17 cellular contexts compared by ENCODE assay signal in the genomic region with DNA sequence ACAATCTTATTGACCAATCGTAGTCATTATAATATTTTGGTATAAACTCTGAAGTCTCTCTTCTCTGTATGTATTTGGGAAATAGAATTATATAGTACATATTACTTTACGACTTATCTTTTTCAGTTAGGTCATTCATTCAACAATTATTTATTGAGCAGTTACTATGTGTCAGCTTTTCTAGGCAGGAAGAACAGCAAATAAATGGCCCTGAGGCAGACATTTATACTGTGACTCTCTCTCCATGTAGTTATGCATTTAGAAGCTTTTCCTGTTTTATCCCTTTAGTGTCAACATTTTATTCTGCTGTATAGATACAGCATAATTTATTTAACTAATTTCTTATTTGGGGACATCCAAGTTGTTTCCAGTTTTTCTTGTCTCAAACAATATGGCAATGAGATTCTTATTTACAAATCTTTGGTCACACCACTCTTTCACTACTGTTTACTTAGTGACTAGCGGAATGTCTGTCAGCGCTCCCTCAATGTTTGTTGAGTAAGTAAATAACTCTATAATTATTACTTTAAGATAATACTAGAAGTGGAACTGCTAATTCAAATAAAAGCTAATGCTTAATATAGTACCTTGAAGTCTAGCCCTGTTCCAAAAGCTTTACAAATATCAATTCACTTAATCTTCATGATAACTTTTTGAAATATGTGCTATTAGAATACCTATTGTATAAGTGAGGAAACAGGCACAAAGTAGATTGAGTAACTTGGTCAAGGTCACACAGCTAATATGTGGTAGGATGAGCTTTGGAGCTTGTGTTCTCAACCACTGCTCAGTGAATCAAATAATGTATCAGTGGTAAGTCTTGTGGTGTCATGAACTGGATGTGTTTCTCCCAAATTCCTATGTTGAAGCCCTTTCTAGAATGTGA.
DNase-seq lines count a peak whose midpoint lies in the region; ATAC-seq and TF ChIP-seq lines count a peak whose summit lies in the region.
"Had no signal": no experiment of that assay in that cellular context is flagged by ENCODE, and none has a peak within 500 bp of the region (broad histone marks: within the 10 kb centered on the region; RNA-seq: fewer than 3 reads in every experiment).

No MANE protein-coding gene starts in this region.

- H3K27ac ChIP-seq in GM23248 (no peak overlapping the region), colonic mucosa (no peak overlapping the region)

- H3F3A ChIP-seq in GM23248 (ENCODE audit: insufficient read depth), result no peaks in the 10 kb centered on the region

- H3K4me3 ChIP-seq in LNCaP clone FGC (ENCODE audit: low read depth, low read length), result no peak overlapping the region
- H3K4me3 ChIP-seq in choroid plexus epithelial cell (ENCODE audit: low read depth, low read length), result no peak overlapping the region
- no peak overlapping the region for H3K4me3 ChIP-seq in GM23248
- no peak overlapping the region for H3K4me3 ChIP-seq in colonic mucosa

- no peaks in the 10 kb centered on the region for H3K79me2 ChIP-seq in GM23248 (ENCODE audit: insufficient read depth)

- no peak overlapping the region for H3K4me2 ChIP-seq in GM23248 (ENCODE audit: unreplicated experiment)

- H3K9ac ChIP-seq in GM23248 (no peak overlapping the region), colonic mucosa (ENCODE audit: low read depth in 2 of 2, low read length in 2 of 2) (no peak overlapping the region)

- in situ Hi-C loops in GM23248 (cut with MboI), result no loop called here

- H4K20me1 ChIP-seq in GM23248 (ENCODE audit: insufficient read depth), result no peaks in the 10 kb centered on the region

- ATAC-seq in GM21526 (IDR thresholded peaks at IDR 0.05; ENCODE audit: low FRiP score, unreplicated experiment), result no peak
- ATAC-seq: CD8-positive, alpha-beta T cell; SK-N-SH treated with all-trans-retinoic acid at 6 μM for 48 hours had no signal

- no peaks in the 10 kb centered on the region for H3K36me3 ChIP-seq in GM23248 (ENCODE audit: low read depth)
- no peaks in the 10 kb centered on the region for H3K36me3 ChIP-seq in colonic mucosa

- DNase-seq in DMS53 (lab: John Stamatoyannopoulos, UW) (peak; percentile 50), LNCaP clone FGC (ENCODE audit: low read depth) (peak; percentile 81), choroid plexus epithelial cell (ENCODE audit: low read depth) (peak; percentile 12), GM23248 (no peak), colonic mucosa (no peak), iPS-NIHi7 (ENCODE audit: extremely low spot score) (no peak)
- DNase-seq: C1 segment of cervical spinal cord; CD8-positive, alpha-beta T cell; DMS153; H9; Karpas-422; NCI-H1930; NCI-H2227 treated with DMSO at 0.1 percent for 48 hours; NCI-H510A treated with DMSO at 0.1 percent for 48 hours; NCI-H748 treated with DMSO at 0.1 percent for 48 hours had no signal

- WGBS in GM23248 (ENCODE audit: low coverage in 1 of 2, low lambda C conversion rate in 2 of 2, missing lambda C conversion rate in 2 of 2), 2 experiments, result 77 to 80% methylated on average over 4 of the region's 4 CpGs

- no peak overlapping the region for H2AFZ ChIP-seq in GM23248

- no peak for TF ChIP-seq CTCF in LNCaP clone FGC (IDR thresholded peaks at IDR 0.05; ENCODE audit: control insufficient read depth, extremely low read depth, insufficient read depth)
- no peak for TF ChIP-seq CTCF in choroid plexus epithelial cell (conservative IDR thresholded peaks at IDR 0.05; ENCODE audit: low read depth, low read length)
- no peak for TF ChIP-seq CTCF in colonic mucosa (IDR thresholded peaks at IDR 0.05)

- intact Hi-C loops in colonic mucosa (cut with DNase I), result no loop called here

- H3K9me3 ChIP-seq in GM23248 (ENCODE audit: low read depth), result no peaks in the 10 kb centered on the region
- H3K9me3 ChIP-seq in colonic mucosa, result no peaks in the 10 kb centered on the region

- H3K4me1 ChIP-seq in GM23248 (ENCODE audit: insufficient read depth) (no peaks in the 10 kb centered on the region), colonic mucosa (no peaks in the 10 kb centered on the region)

- H3K27me3 ChIP-seq in GM23248 (replicated peaks; ENCODE audit: insufficient read depth), result no peaks in the 10 kb centered on the region
- H3K27me3 ChIP-seq in colonic mucosa, result no peaks in the 10 kb centered on the region

- H3K9me2 ChIP-seq in GM23248 (ENCODE audit: insufficient read depth), result no peaks in the 10 kb centered on the region

Comparison
In these comparisons a context has a peak if more than half of its experiments do, and no peak if none do; other contexts are left out.
1. DNase-seq: peak in DMS53 (single experiment), LNCaP clone FGC (single experiment) and choroid plexus epithelial cell (single experiment); none in GM23248 (single experiment), colonic mucosa (single experiment) and iPS-NIHi7 (single experiment).